ENCODE assay signal across 8 cellular contexts in genomic region chr4:8439914-8440490, GRCh38. TPM values are rescaled to one million over a fixed set of nuclear protein-coding genes. Genes with fewer than 3 reads are reported as not detected.
DNase-seq lines count a peak whose midpoint lies in the region; ATAC-seq and TF ChIP-seq lines count a peak whose summit lies in the region.

No MANE protein-coding gene starts in this region.

- H3K27me3 Mint-ChIP-seq in stimulated activated naive CD8-positive, alpha-beta T cell treated with anti-CD3 and anti-CD28 coated beads, Interleukin-15, amount 100 ng/mL, for 72 hours = no peaks in the 10 kb centered on the region

- intact Hi-C loops in HCT116 (cut with micrococcal nuclease) (loop anchor here (1.0 kb wide), 1 partner anchor 12 kb away; no protein-coding TSS in a partner anchor), posterior vena cava (cut with DNase I) (no loop called here)

- ATAC-seq in GM18519 (IDR thresholded peaks at IDR 0.05; ENCODE audit: low FRiP score, unreplicated experiment) = peak; percentile 30
- ATAC-seq in HCT116 = peak; percentile 45
- ATAC-seq in stimulated activated naive CD8-positive, alpha-beta T cell treated with anti-CD3 and anti-CD28 coated beads, Interleukin-15, amount 100 ng/mL, for 72 hours = peak; percentile 75

- H3K9me3 Mint-ChIP-seq in stimulated activated naive CD8-positive, alpha-beta T cell treated with anti-CD3 and anti-CD28 coated beads, Interleukin-15, amount 100 ng/mL, for 72 hours = no peaks in the 10 kb centered on the region

- H3K36me3 ChIP-seq in HCT116 (ENCODE audit: control insufficient read depth in 1 of 2, insufficient read depth in 2 of 2, low read length in 2 of 2) (0 out of 4 replicates have a peak, but pooled peaks cover 0 to 2% of the 10 kb centered on the region in 2 experiments), iPS-20b (ENCODE audit: insufficient read depth, low read depth, low read length) (no peaks in the 10 kb centered on the region)

- no peaks in the 10 kb centered on the region for H3K9me3 ChIP-seq in HCT116 (ENCODE audit: control insufficient read depth in 1 of 2, insufficient read depth in 1 of 2, low read depth in 1 of 2, low read length in 2 of 2)
- no peaks in the 10 kb centered on the region for H3K9me3 ChIP-seq in iPS-20b (ENCODE audit: insufficient read depth, low read depth, low read length)

- no peaks in the 10 kb centered on the region for H3K27me3 ChIP-seq in HCT116 (ENCODE audit: insufficient read depth, low read length)
- H3K27me3 ChIP-seq in iPS-20b (ENCODE audit: insufficient read depth, low read length) = no peaks in the 10 kb centered on the region

- peaks cover 89% of the 10 kb centered on the region for H3K79me2 ChIP-seq in HCT116 (ENCODE audit: insufficient read depth, low read length)

- H3K4me1 Mint-ChIP-seq in stimulated activated naive CD8-positive, alpha-beta T cell treated with anti-CD3 and anti-CD28 coated beads, Interleukin-15, amount 100 ng/mL, for 72 hours = peaks cover 81% of the 10 kb centered on the region

- no peak for TF ChIP-seq CTCF in HCT116 (IDR thresholded peaks at IDR 0.05 in 2 of 3, conservative IDR thresholded peaks at IDR 0.05 in 1 of 3; ENCODE audit: borderline replicate concordance in 1 of 3, insufficient read depth in 1 of 3, low read depth in 2 of 3, low read length in 2 of 3)

- no peaks in the 10 kb centered on the region for H3K9me2 ChIP-seq in HCT116 (ENCODE audit: insufficient read depth)

- no peak for TF ChIP-seq RAD21 in HCT116 (IDR thresholded peaks at IDR 0.05; ENCODE audit: low read depth)

- CTCF ChIA-PET in HCT116 (lab: Charles Lee) = interaction anchor here (1.3 kb wide), 1 partner anchor 11 kb away, joined by 3 read pairs; no protein-coding TSS in a partner anchor

- H3K9ac ChIP-seq in HCT116 (ENCODE audit: low read length) (peak overlapping the region; percentile 82), iPS-20b (ENCODE audit: low read depth, low read length) (peak overlapping the region; percentile 92)

- TF ChIP-seq POLR2A in HCT116 (IDR thresholded peaks at IDR 0.05; ENCODE audit: borderline replicate concordance, extremely low read depth, insufficient read depth, insufficient read length) = no peak

- peak overlapping the region; percentile 91 to 99 for H3K4me3 Mint-ChIP-seq in stimulated activated naive CD8-positive, alpha-beta T cell treated with anti-CD3 and anti-CD28 coated beads, Interleukin-15, amount 100 ng/mL, for 72 hours

- no peak overlapping the region for H2AFZ ChIP-seq in HCT116 (ENCODE audit: low read depth, low read length, poor library complexity, severe bottlenecking)

- peak overlapping the region; percentile 99 to 100 for H3K27ac Mint-ChIP-seq in stimulated activated naive CD8-positive, alpha-beta T cell treated with anti-CD3 and anti-CD28 coated beads, Interleukin-15, amount 100 ng/mL, for 72 hours

- peak overlapping the region; percentile 93 for H3K4me2 ChIP-seq in HCT116 (ENCODE audit: low read length)

- H3K4me1 ChIP-seq in HCT116 (ENCODE audit: control insufficient read depth in 1 of 2, insufficient read depth in 2 of 2, low read length in 2 of 2) = peaks cover 11 to 19% of the 10 kb centered on the region in 2 experiments; a peak in 3 of 4 replicates
- peaks cover 20% of the 10 kb centered on the region for H3K4me1 ChIP-seq in iPS-20b (ENCODE audit: insufficient read depth, low read length)

- no peaks in the 10 kb centered on the region for H4K20me1 ChIP-seq in HCT116 (ENCODE audit: insufficient read depth)

- RAD21 ChIA-PET in HCT116 (lab: Charles Lee; ENCODE audit: low non-redundant PET in 1 of 2, low total read pairs in 2 of 2, uncharacterized antibody in 2 of 2, unreplicated experiment in 2 of 2) = no interaction called here

- POLR2A ChIA-PET in HCT116 (lab: Charles Lee) = interaction anchor here (1.0 to 1.1 kb wide), 2 partner anchors 11 to 12 kb away, joined by 3 read pairs; no protein-coding TSS in a partner anchor

- TSS peak; percentile 85 for BruUV-seq in HCT116 (replicated peaks; lab: Mats Ljungman, UMichigan)

- H3K4me3 ChIP-seq in HCT116 (replicated peaks in 1 of 2; ENCODE audit: low read depth in 1 of 2, low read length in 2 of 2) (peak overlapping the region; percentile 87 to 99), iPS-20b (ENCODE audit: low read length) (peak overlapping the region; percentile 92)

- no peak for DNase-seq in HCT116 (ENCODE audit: low read depth, low spot score)
- peak; percentile 47 for DNase-seq in MV-4-11 (lab: John Stamatoyannopoulos, UW)
- peak; percentile 61 for DNase-seq in amniotic epithelial cell (ENCODE audit: low read depth)
- peak in 1 of 2 donors; percentile 57 for DNase-seq in stimulated activated naive CD8-positive, alpha-beta T cell treated with anti-CD3 and anti-CD28 coated beads, Interleukin-15, amount 100 ng/mL, for 72 hours
- DNase-seq in GOT3 (lab: John Stamatoyannopoulos, UW) = no peak
- DNase-seq in posterior vena cava (ENCODE audit: low spot score) = no peak

- H3K27ac ChIP-seq in HCT116 (ENCODE audit: low read depth, low read length) = peak overlapping the region; percentile 78
- H3K27ac ChIP-seq in iPS-20b (ENCODE audit: low read length) = peak overlapping the region; percentile 69

TF ChIP-seq in HCT116, 20 proteins besides CTCF, POLR2A, EP300 and RAD21:
- TF ChIP-seq CEBPB (IDR thresholded peaks at IDR 0.05; ENCODE audit: low read depth) (peak; percentile 22; the same call in 1 of the 2 replicates), POLR2AphosphoS5 (IDR thresholded peaks at IDR 0.05; ENCODE audit: low read depth, low read length) (no peak)
TF ChIP-seq in HCT116: peak in this region for 1.

RNA-seq across cellular contexts. Expression of gene ACOX3, which starts 0.5 kb away (rescaled TPM):
- total RNA-seq in HCT116 (2021; ENCODE audit: unreplicated experiment) (16.9 TPM), posterior vena cava (10 to 100 TPM; 29.7 to 36.8 TPM)
- polyA plus RNA-seq in HCT116 (2012) = 14.0 and 14.6 TPM in 2 replicates

RNA-seq across cellular contexts. Expression of gene TRMT44, which starts 0.6 kb away (rescaled TPM):
- total RNA-seq in HCT116 (2021; ENCODE audit: unreplicated experiment) (25.8 TPM), posterior vena cava (10 to 100 TPM; 14.2 to 15.5 TPM)
- 8.2 and 10.2 TPM in 2 replicates for polyA plus RNA-seq in HCT116 (2012)

Comparison
In these comparisons a context has a peak if more than half of its experiments do, and no peak if none do; other contexts are left out.
1. DNase-seq: peak in MV-4-11 (single experiment) and amniotic epithelial cell (single experiment); none in HCT116 (single experiment), GOT3 (single experiment) and posterior vena cava (single experiment).
2. Peak in every context shown above with its lines, with median percentiles within 50 percentile points of each other: ATAC-seq.